ENCODE assay signal across 12 cellular contexts in the genomic region with DNA sequence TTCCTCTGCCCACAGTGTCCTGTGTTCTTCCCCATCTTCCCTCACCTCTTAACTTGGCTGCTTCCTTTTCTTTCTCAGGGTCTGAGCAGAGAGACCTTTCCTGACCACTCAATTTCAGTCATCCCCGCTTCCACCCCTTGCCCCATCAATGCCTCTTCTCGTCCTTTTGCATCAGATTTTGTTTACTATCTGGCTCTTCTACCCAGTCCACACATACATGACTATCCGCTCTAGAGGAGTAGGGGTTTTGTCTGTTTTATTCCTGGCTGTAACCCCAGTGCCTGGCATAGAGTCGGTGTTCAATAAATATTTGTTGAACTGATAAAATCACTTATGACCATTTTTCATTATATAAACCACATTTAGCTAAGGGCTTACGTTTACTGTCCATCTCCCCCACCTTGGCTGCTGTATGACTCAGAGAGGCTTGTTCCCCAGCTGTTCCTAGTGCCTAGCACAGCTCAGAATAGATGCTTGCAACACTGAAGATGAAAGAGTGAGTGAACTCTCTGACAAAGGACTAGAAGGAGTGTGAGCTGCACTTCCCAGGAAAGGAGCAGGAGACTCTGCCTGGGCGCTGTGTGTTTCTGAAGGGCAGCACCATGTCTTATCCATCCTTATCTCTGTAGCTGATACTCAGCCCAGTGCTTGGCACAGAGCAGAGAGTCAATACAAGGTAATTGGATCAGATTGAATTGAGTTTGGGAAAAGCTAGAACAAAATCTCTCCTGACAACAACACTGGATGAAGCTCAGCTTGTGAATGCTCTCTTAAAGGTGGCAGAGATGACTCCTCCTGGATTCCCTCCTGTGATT. TPM values are rescaled to one million over a fixed set of nuclear protein-coding genes. Genes with fewer than 3 reads are reported as not detected.
DNase-seq lines count a peak whose midpoint lies in the region; ATAC-seq, FAIRE-seq and TF ChIP-seq lines count a peak whose summit lies in the region.
"Had no signal": no experiment of that assay in that cellular context is flagged by ENCODE, and none has a peak within 500 bp of the region (broad histone marks: within the 10 kb centered on the region; RNA-seq: fewer than 3 reads in every experiment).

No MANE protein-coding gene starts in this region.

- FAIRE-seq in frontal cortex (lab: Jason Lieb, UNC), result no peak
- FAIRE-seq: GM19239 had no signal

- no peaks in the 10 kb centered on the region for H3K9me3 ChIP-seq in fibroblast of lung (ENCODE audit: control insufficient read depth, insufficient read depth, low read depth, low read length)

- H3K4me3 ChIP-seq in fibroblast of lung (replicated peaks in 1 of 4; ENCODE audit: control extremely low read depth in 1 of 4, insufficient read depth in 1 of 4, low read depth in 3 of 4, low read length in 4 of 4), result no peak overlapping the region

- DNase-seq in GM04504 (ENCODE audit: low read depth), result peak; percentile 28
- DNase-seq in RPMI7951 (ENCODE audit: low read depth), result peak; percentile 69
- peak; percentile 86 to 89 for DNase-seq in fibroblast of lung (ENCODE audit: low read depth in 2 of 2)
- no peak for DNase-seq in osteocyte (ENCODE audit: extremely low spot score, unreplicated experiment)
- DNase-seq in frontal cortex (ENCODE audit: low spot score in 2 of 2), result no peak
- no peak for DNase-seq in NCI-H1105 treated with DMSO at 0.1 percent for 48 hours (lab: John Stamatoyannopoulos, UW)
- DNase-seq in RKO (ENCODE audit: low spot score), result no peak
- DNase-seq: activated naive CD8-positive, alpha-beta T cell treated with anti-CD3 and anti-CD28 coated beads, Interleukin-2, amount 10 ng/mL, durations not matched to agents 7 days and 5 days; NCI-H748 treated with DMSO at 0.1 percent for 48 hours; stimulated activated CD4-positive, alpha-beta T cell treated with anti-CD3 and anti-CD28 coated beads, Interleukin-2, amount 100 ng/mL, for 24 hours had no signal

- H3K27me3 ChIP-seq in fibroblast of lung (ENCODE audit: control insufficient read depth, insufficient read depth, low read length), result no peaks in the 10 kb centered on the region

- TF ChIP-seq CTCF in fibroblast of lung (conservative IDR thresholded peaks at IDR 0.05 in 1 of 2, IDR thresholded peaks at IDR 0.05 in 1 of 2; ENCODE audit: low read depth in 1 of 2, low read length in 2 of 2) (no peak), osteocyte (IDR thresholded peaks at IDR 0.05) (no peak)

- peaks cover 24% of the 10 kb centered on the region for H3K36me3 Mint-ChIP-seq in osteocyte (ENCODE audit: unreplicated experiment)

- no peaks in the 10 kb centered on the region for H4K20me1 ChIP-seq in fibroblast of lung (ENCODE audit: control insufficient read depth, extremely low read depth, insufficient read depth, low read length)

- peak overlapping the region; percentile 4 for H3K27ac Mint-ChIP-seq in osteocyte (ENCODE audit: unreplicated experiment)
- H3K27ac Mint-ChIP-seq: activated naive CD8-positive, alpha-beta T cell treated with anti-CD3 and anti-CD28 coated beads, Interleukin-2, amount 10 ng/mL, durations not matched to agents 7 days and 5 days had no signal

- H3K4me2 ChIP-seq in fibroblast of lung (ENCODE audit: extremely low read depth, insufficient read depth, low read length), result peak overlapping the region; percentile 60

- H2AFZ ChIP-seq in fibroblast of lung (ENCODE audit: low read length), result no peak overlapping the region

- no peak overlapping the region for H3K4me3 Mint-ChIP-seq in osteocyte (ENCODE audit: unreplicated experiment)
- H3K4me3 Mint-ChIP-seq: activated naive CD8-positive, alpha-beta T cell treated with anti-CD3 and anti-CD28 coated beads, Interleukin-2, amount 10 ng/mL, durations not matched to agents 7 days and 5 days had no signal

- peak overlapping the region; percentile 58 for H3K27ac ChIP-seq in fibroblast of lung (ENCODE audit: insufficient read depth, low read length)

- no peaks in the 10 kb centered on the region for H3K27me3 Mint-ChIP-seq in osteocyte (ENCODE audit: unreplicated experiment)
- H3K27me3 Mint-ChIP-seq: activated naive CD8-positive, alpha-beta T cell treated with anti-CD3 and anti-CD28 coated beads, Interleukin-2, amount 10 ng/mL, durations not matched to agents 7 days and 5 days had no signal

- peaks cover 54% of the 10 kb centered on the region for H3K4me1 Mint-ChIP-seq in osteocyte (ENCODE audit: unreplicated experiment)

- H3K9me3 Mint-ChIP-seq in osteocyte (ENCODE audit: unreplicated experiment), result no peaks in the 10 kb centered on the region

- H3K9ac ChIP-seq in fibroblast of lung (ENCODE audit: insufficient read depth, low read length), result no peak overlapping the region

- peaks cover 2% of the 10 kb centered on the region for H3K36me3 ChIP-seq in fibroblast of lung (ENCODE audit: control insufficient read depth, insufficient read depth, low read length)

- ATAC-seq in GM19467 (IDR thresholded peaks at IDR 0.05; ENCODE audit: unreplicated experiment), result no peak

- peaks cover 60% of the 10 kb centered on the region for H3K79me2 ChIP-seq in fibroblast of lung (ENCODE audit: control insufficient read depth, insufficient read depth, low read length)

- peaks cover 10% of the 10 kb centered on the region for H3K4me1 ChIP-seq in fibroblast of lung (ENCODE audit: control insufficient read depth, extremely low read depth, insufficient read depth, low read length)

RNA-seq across cellular contexts. Expression of a gene that starts 21.9 kb away (rescaled TPM):
- total RNA-seq in RPMI7951 (2014; rRNA removed; shearing (Covaris generic)), result 10.9 and 15.7 TPM in 2 replicates
- total RNA-seq in fibroblast of lung (120 and 145 TPM in 2 replicates), osteocyte (87.3 and 89.4 TPM in 2 replicates), frontal cortex (19.6 TPM)
- 111 and 118 TPM in 2 replicates for polyA plus RNA-seq in fibroblast of lung
- polyA plus RNA-seq in fibroblast of lung (2012), result 96.1 and 127 TPM in 2 replicates
- polyA minus RNA-seq in fibroblast of lung (ENCODE audit: low replicate concordance), result 183 and 197 TPM in 2 replicates

Comparison
In these comparisons a context has a peak if more than half of its experiments do, and no peak if none do; other contexts are left out.
1. DNase-seq: peak in GM04504 (single experiment), RPMI7951 (single experiment) and fibroblast of lung (2 of 2); none in osteocyte (single experiment), frontal cortex (0 of 2), NCI-H1105 treated with DMSO at 0.1 percent for 48 hours (single experiment) and RKO (single experiment).